ENCODE assay signal across 8 cellular contexts in genomic region chr11:46391578-46392420, GRCh38. TPM values are rescaled to one million over a fixed set of nuclear protein-coding genes. Genes with fewer than 3 reads are reported as not detected.
DNase-seq lines count a peak whose midpoint lies in the region; ATAC-seq and TF ChIP-seq lines count a peak whose summit lies in the region.

CHRM4 (minus strand) TSS chr11:46391776; CDS start chr11:46386557, 5,219 bp downstream.

- peaks cover 34 to 47% (median 44%) of the 10 kb centered on the region in 4 donors for H3K4me1 ChIP-seq in esophagus muscularis mucosa

- H3K9me3 ChIP-seq in SK-N-MC (ENCODE audit: low read depth, low read length) (no peaks in the 10 kb centered on the region), esophagus muscularis mucosa (no peaks in the 10 kb centered on the region)

- DNase-seq in activated CD4-positive, alpha-beta T cell treated with anti-CD3 and anti-CD28 coated beads for 48 hours, result peak; percentile 53
- DNase-seq in activated CD4-positive, alpha-beta T cell treated with anti-CD3 and anti-CD28 coated beads, Interleukin-2, amount 50 U/mL, for 4 hours, result no peak
- DNase-seq in HT1080 (ENCODE audit: low read depth) (peak; percentile 59), SK-N-MC (ENCODE audit: low read depth, low spot score) (no peak), esophagus muscularis mucosa (ENCODE audit: extremely low spot score) (no peak), occipital lobe (lab: John Stamatoyannopoulos, UW) (peak; percentile 48)

- no peak for TF ChIP-seq CTCF in esophagus muscularis mucosa (IDR thresholded peaks at IDR 0.05)

- no peak for TF ChIP-seq EP300 in esophagus muscularis mucosa (IDR thresholded peaks at IDR 0.05)

- TF ChIP-seq POLR2A in esophagus muscularis mucosa (IDR thresholded peaks at IDR 0.05; ENCODE audit: low read depth), result no peak

- no peak within 1 kb of the TSS for H3K9ac ChIP-seq in SK-N-MC (ENCODE audit: insufficient read length)

- no CpG with 5 or more reads among the region's 123 CpGs for WGBS in esophagus muscularis mucosa

- H3K4me3 ChIP-seq in SK-N-MC, result peak within 1 kb of the TSS; percentile 71
- H3K4me3 ChIP-seq in esophagus muscularis mucosa, result peak within 1 kb of the TSS; percentile 48 to 57 (median 50)

- H3K27ac ChIP-seq in SK-N-MC (no peak within 1 kb of the TSS), esophagus muscularis mucosa (replicated peaks in 1 of 4) (no peak within 1 kb of the TSS)

- H3K36me3 ChIP-seq in SK-N-MC (ENCODE audit: insufficient read depth, low read length) (no peaks in the 10 kb centered on the region), esophagus muscularis mucosa (peaks cover 4 to 12% (median 11%) of the 10 kb centered on the region in 4 donors)

- no peak for ATAC-seq in HG02840 (IDR thresholded peaks at IDR 0.05; ENCODE audit: low FRiP score, unreplicated experiment)
- ATAC-seq in GM21528 (IDR thresholded peaks at IDR 0.05; ENCODE audit: low FRiP score, unreplicated experiment), result no peak

- intact Hi-C loops in esophagus muscularis mucosa (cut with DNase I), result loop anchor here (2.0 to 5.0 kb wide), 2 partner anchors 136 to 225 kb away; partner anchors contain the start of genes ATG13 and HARBI1

- peaks cover 25 to 65% (median 38%) of the 10 kb centered on the region in 4 donors for H3K27me3 ChIP-seq in esophagus muscularis mucosa

RNA-seq across cellular contexts. Expression of gene CHRM4, which starts in this region (rescaled TPM):
- total RNA-seq in HT1080 (2014; rRNA removed; shearing (Covaris generic)), result 0.40 and 0.57 TPM in 2 replicates
- polyA plus RNA-seq in HT1080 (2015; cell fraction: cytosol; rRNA removed), result 0.42 and 0.59 TPM in 2 replicates
- 0.35 and 0.40 TPM in 2 replicates for polyA plus RNA-seq in HT1080 (2015; cell fraction: nucleus; rRNA removed)
- total RNA-seq in esophagus muscularis mucosa (1 to 10 TPM in 2 of 4 donors, under 1 TPM in 2; 0.34 to 1.5 (median 1.0) TPM), occipital lobe (0.78 TPM)

Comparison
In these comparisons a context has a peak if more than half of its experiments do, and no peak if none do; other contexts are left out.
1. Peak in DNase-seq in HT1080; RNA of the gene not detected or under 1 TPM.
2. Peak in DNase-seq in occipital lobe; RNA of the gene not detected or under 1 TPM.